ENCODE assay signal across 8 cellular contexts in genomic region chr2:98086491-98087446, GRCh38. TPM values are rescaled to one million over a fixed set of nuclear protein-coding genes. Genes with fewer than 3 reads are reported as not detected.
DNase-seq lines count a peak whose midpoint lies in the region; ATAC-seq and TF ChIP-seq lines count a peak whose summit lies in the region.

Gene VWA3B (plus strand): TSS chr2:98087167. CDS start chr2:98093093, 5,926 bp downstream.

- H3K4me2 ChIP-seq in Karpas-422 (ENCODE audit: low read depth, low read length, poor library complexity, severe bottlenecking), result peak within 1 kb of the TSS; percentile 99

- TF ChIP-seq POLR2A in lower leg skin (IDR thresholded peaks at IDR 0.05), result no peak

- DNase-seq in EL (peak; percentile 44), Karpas-422 (peak; percentile 91), T-helper 17 cell (peak in 1 of 3 donors; percentile 12), dorsolateral prefrontal cortex (peak in 8 of 10 donors; percentile 18 to 73 (median 50)), lower leg skin (ENCODE audit: low spot score in 2 of 2) (peak in 1 of 2 donors; percentile 87), NCI-H226 (no peak)
- DNase-seq in stimulated activated CD8-positive, alpha-beta memory T cell treated with anti-CD3 and anti-CD28 coated beads, Interleukin-15, amount 100 ng/mL, for 48 hours (ENCODE audit: low read depth in 2 of 2), result peak; percentile 47 to 50

- H3K79me2 ChIP-seq in Karpas-422 (ENCODE audit: low read length), result no peaks in the 10 kb centered on the region

- H3K36me3 Mint-ChIP-seq in T-helper 17 cell (ENCODE audit: low read depth), result peaks cover 12% of the 10 kb centered on the region

- intact Hi-C loops in dorsolateral prefrontal cortex (cut with DNase I) (no loop called here), lower leg skin (cut with DNase I; ENCODE audit: low total_unique reads) (no loop called here)

- H3K27me3 ChIP-seq in Karpas-422 (ENCODE audit: low read length) (no peaks in the 10 kb centered on the region), dorsolateral prefrontal cortex (peaks cover 0 to 16% (median 0%) of the 10 kb centered on the region in 45 donors)

- no peaks in the 10 kb centered on the region for H3K36me3 ChIP-seq in Karpas-422 (ENCODE audit: insufficient read depth, low read length)

- peak; percentile 71 for ATAC-seq in GM21576 (IDR thresholded peaks at IDR 0.05; ENCODE audit: unreplicated experiment)
- peak; percentile 78 for ATAC-seq in T-helper 17 cell

- peak within 1 kb of the TSS; percentile 35 for H3K9ac ChIP-seq in Karpas-422 (ENCODE audit: low read length)

- H3K4me3 ChIP-seq in Karpas-422 (ENCODE audit: low read length), result peak within 1 kb of the TSS; percentile 67
- H3K4me3 ChIP-seq in dorsolateral prefrontal cortex, result peak within 1 kb of the TSS; percentile 31 to 75 (median 62)
- peak within 1 kb of the TSS; percentile 10 for H3K4me3 ChIP-seq in lower leg skin (ENCODE audit: low read depth, poor library complexity, severe bottlenecking)

- H3K27ac ChIP-seq in Karpas-422 (ENCODE audit: low read length), result no peak within 1 kb of the TSS
- H3K27ac ChIP-seq in dorsolateral prefrontal cortex, result no peak within 1 kb of the TSS

- H3K4me3 Mint-ChIP-seq in T-helper 17 cell, result peak within 1 kb of the TSS; percentile 82

- TF ChIP-seq CTCF in dorsolateral prefrontal cortex (IDR thresholded peaks at IDR 0.05 in 54 of 56, conservative IDR thresholded peaks at IDR 0.05 in 2 of 56; ENCODE audit: low read depth in 1 of 56, partially characterized antibody in 56 of 56) (no peak), lower leg skin (IDR thresholded peaks at IDR 0.05) (no peak)

- H2AFZ ChIP-seq in Karpas-422 (ENCODE audit: low read length), result peak within 1 kb of the TSS; percentile 74

- no peak within 1 kb of the TSS for H3K27ac Mint-ChIP-seq in T-helper 17 cell

- peaks cover 35% of the 10 kb centered on the region for H3K4me1 ChIP-seq in Karpas-422 (ENCODE audit: low read length)

- no peaks in the 10 kb centered on the region for H4K20me1 ChIP-seq in Karpas-422 (ENCODE audit: insufficient read depth, low read depth, low read length)

- 2% methylated on average over 55 to 64 of the region's 74 CpGs for WGBS in lower leg skin, 2 donors

- H3K4me1 Mint-ChIP-seq in T-helper 17 cell, result peaks cover 13% of the 10 kb centered on the region

- peaks cover 61% of the 10 kb centered on the region for H3K27me3 Mint-ChIP-seq in T-helper 17 cell

- H3K9me2 ChIP-seq in Karpas-422 (replicated peaks; ENCODE audit: insufficient read depth, low read length), result no peaks in the 10 kb centered on the region

- H3K9me3 ChIP-seq in Karpas-422 (ENCODE audit: low read length) (no peaks in the 10 kb centered on the region), T-helper 17 cell (ENCODE audit: control insufficient read depth, low read length, poor library complexity, severe bottlenecking) (no peaks in the 10 kb centered on the region)

RNA-seq across cellular contexts. Expression of gene VWA3B, which starts in this region (rescaled TPM):
- total RNA-seq in Karpas-422 (2014; rRNA removed; shearing (Covaris generic); ENCODE audit: low replicate concordance), result not detected in 2 replicates
- not detected for total RNA-seq in T-helper 17 cell
- total RNA-seq in dorsolateral prefrontal cortex, result 1 to 10 TPM in 72 of 120 experiments, under 1 TPM in 46, not detected in 2; 0.20 to 5.0 (median 1.2) TPM
- 1 to 10 TPM in 1 of 4 donors, under 1 TPM in 1, not detected in 2; 0.12 to 2.5 TPM for total RNA-seq in lower leg skin

Comparison
In these comparisons a context has a peak if more than half of its experiments do, and no peak if none do; other contexts are left out.
1. Peak in DNase-seq, H3K4me3 ChIP-seq, H3K9ac ChIP-seq and H3K4me2 ChIP-seq in Karpas-422; RNA of the gene not detected or under 1 TPM.
2. Peak in ATAC-seq in T-helper 17 cell; RNA of the gene not detected or under 1 TPM.
3. H3K4me3 ChIP-seq: peak in every context shown above with its lines; median percentile 67 in Karpas-422; 62 in dorsolateral prefrontal cortex; 10 in lower leg skin.